ENCODE assay signal across 24 cellular contexts in genomic region chrX:22171287-22172060, GRCh38.
DNase-seq lines count a peak whose midpoint lies in the region; ATAC-seq and TF ChIP-seq lines count a peak whose summit lies in the region.
"Had no signal": no experiment of that assay in that cellular context is flagged by ENCODE, and none has a peak within 500 bp of the region (broad histone marks: within the 10 kb centered on the region; RNA-seq: fewer than 3 reads in every experiment).

No MANE protein-coding gene starts in this region.

- no peaks in the 10 kb centered on the region for H3K9me2 ChIP-seq in GM23338 (ENCODE audit: insufficient read depth)

- no peaks in the 10 kb centered on the region for H3K27me3 Mint-ChIP-seq in GM23338 (ENCODE audit: insufficient read depth, low read depth, poor library complexity)
- H3K27me3 Mint-ChIP-seq: activated B cell treated with CpG ODN at 0.5 μM for 24 hours had no signal

- TF ChIP-seq CTCF in A673 (conservative IDR thresholded peaks at IDR 0.05; ENCODE audit: low read depth, low read length): no peak
- no peak for TF ChIP-seq CTCF in GM23338 (conservative IDR thresholded peaks at IDR 0.05; ENCODE audit: low read depth in 2 of 2)
- no peak for TF ChIP-seq CTCF in epithelial cell of esophagus (IDR thresholded peaks at IDR 0.05; ENCODE audit: insufficient read depth, low read depth, low read length, missing control alignments)

- H2AFZ ChIP-seq in GM23338: no peak overlapping the region
- H2AFZ ChIP-seq: parathyroid adenoma had no signal

- no peak overlapping the region for H3K4me3 Mint-ChIP-seq in GM23338
- H3K4me3 Mint-ChIP-seq: activated B cell treated with CpG ODN at 0.5 μM for 24 hours; activated T-cell treated with anti-CD3 and anti-CD28 coated beads, Interleukin-2, amount 50 U/mL, for 24 hours; natural killer cell; T-helper 2 cell treated with Interferon-gamma antibody and Interleukin-4, amounts not matched to agents 5 μg/mL and 100 μg/mL, for 36 hours had no signal

- H3K9me3 Mint-ChIP-seq in GM23338: no peaks in the 10 kb centered on the region
- H3K9me3 Mint-ChIP-seq: activated B cell treated with CpG ODN at 0.5 μM for 24 hours; activated T-cell treated with anti-CD3 and anti-CD28 coated beads, Interleukin-2, amount 50 U/mL, for 24 hours; T-helper 2 cell treated with Interferon-gamma antibody and Interleukin-4, amounts not matched to agents 5 μg/mL and 100 μg/mL, for 36 hours had no signal

- H3K36me3 Mint-ChIP-seq in GM23338 (ENCODE audit: low read depth): no peaks in the 10 kb centered on the region
- H3K36me3 Mint-ChIP-seq: natural killer cell had no signal

- no peaks in the 10 kb centered on the region for H3F3A ChIP-seq in GM23338 (replicated peaks; ENCODE audit: low read depth)

- H3K27me3 ChIP-seq in A673 (replicated peaks; ENCODE audit: insufficient read depth, low read depth, low read length, poor library complexity): no peaks in the 10 kb centered on the region
- H3K27me3 ChIP-seq in GM23338 (ENCODE audit: insufficient read depth): no peaks in the 10 kb centered on the region
- H3K27me3 ChIP-seq: right lobe of liver had no signal

- H3K4me1 Mint-ChIP-seq in GM23338: peaks cover 3% of the 10 kb centered on the region; the same call in 1 of the 3 replicates
- H3K4me1 Mint-ChIP-seq: activated B cell treated with CpG ODN at 0.5 μM for 24 hours, natural killer cell had no signal

- DNase-seq in A673 (ENCODE audit: low spot score): peak; percentile 18
- peak; percentile 10 for DNase-seq in GM23338 (ENCODE audit: low spot score)
- DNase-seq in NCI-H82 (lab: John Stamatoyannopoulos, UW): peak; percentile 93
- DNase-seq in epithelial cell of esophagus (ENCODE audit: low read depth): peak; percentile 56
- DNase-seq in stimulated activated CD4-positive, alpha-beta T cell treated with anti-CD3 and anti-CD28 coated beads, Interleukin-2, amount 100 ng/mL, for 48 hours: no peak
- DNase-seq in kidney tubule cell (ENCODE audit: low spot score): no peak
- no peak for DNase-seq in stimulated activated CD4-positive, alpha-beta T cell treated with anti-CD3 and anti-CD28 coated beads, Interleukin-4, amount 100 ng/mL, for 1 hour
- DNase-seq: activated B cell treated with CpG ODN at 0.5 μM for 24 hours; activated naive CD4-positive, alpha-beta T cell; activated T-cell treated with anti-CD3 and anti-CD28 coated beads, Interleukin-2, amount 50 U/mL, for 24 hours; Calu3; EL; HCEC 1CT; left cardiac atrium; midbrain; natural killer cell; NCI-H1436 treated with DMSO at 0.1 percent for 48 hours; NCI-H446 treated with DMSO at 0.1 percent for 48 hours; right lobe of liver; stimulated activated CD8-positive, alpha-beta memory T cell treated with anti-CD3 and anti-CD28 coated beads, Interleukin-4, amount 100 ng/mL, for 48 hours had no signal

- no peak overlapping the region for H3K4me2 ChIP-seq in GM23338

- no peaks in the 10 kb centered on the region for H3K9me3 ChIP-seq in A673 (ENCODE audit: low read depth, low read length, poor library complexity, severe bottlenecking)
- H3K9me3 ChIP-seq: right lobe of liver had no signal

- H3K4me1 ChIP-seq in A673 (ENCODE audit: insufficient read depth, low read length, poor library complexity, severe bottlenecking): no peaks in the 10 kb centered on the region
- H3K4me1 ChIP-seq in GM23338 (ENCODE audit: insufficient read depth): no peaks in the 10 kb centered on the region
- H3K4me1 ChIP-seq: parathyroid adenoma, right lobe of liver had no signal

- no peaks in the 10 kb centered on the region for H3K79me2 ChIP-seq in GM23338 (replicated peaks; ENCODE audit: insufficient read depth)
- H3K79me2 ChIP-seq: parathyroid adenoma had no signal

- H3K27ac ChIP-seq in A673 (ENCODE audit: low read depth, low read length, poor library complexity, severe bottlenecking): no peak overlapping the region
- no peak overlapping the region for H3K27ac ChIP-seq in GM23338 (ENCODE audit: low read depth)
- H3K27ac ChIP-seq: C4-2B, parathyroid adenoma, right lobe of liver had no signal

- BruUV-seq in A673 (replicated peaks; lab: Mats Ljungman, UMichigan): no TSS peak

- CTCF ChIA-PET in A673 (lab: Charles Lee): no interaction called here

- intact Hi-C loops in A673 (cut with micrococcal nuclease; ENCODE audit: unreplicated experiment): no loop called here

- H3K36me3 ChIP-seq in A673 (ENCODE audit: insufficient read depth, low read length, poor library complexity, severe bottlenecking) (no peaks in the 10 kb centered on the region), GM23338 (ENCODE audit: insufficient read depth) (no peaks in the 10 kb centered on the region)
- H3K36me3 ChIP-seq: right lobe of liver had no signal

- no peaks in the 10 kb centered on the region for H4K20me1 ChIP-seq in GM23338 (replicated peaks; ENCODE audit: insufficient read depth)

- no peak overlapping the region for H3K27ac Mint-ChIP-seq in GM23338
- H3K27ac Mint-ChIP-seq: activated B cell treated with CpG ODN at 0.5 μM for 24 hours; activated T-cell treated with anti-CD3 and anti-CD28 coated beads, Interleukin-2, amount 50 U/mL, for 24 hours; natural killer cell; T-helper 2 cell treated with Interferon-gamma antibody and Interleukin-4, amounts not matched to agents 5 μg/mL and 100 μg/mL, for 36 hours had no signal

- ATAC-seq in GM23338: no peak
- ATAC-seq in activated CD4-positive, CD25-positive, alpha-beta regulatory T cell treated with anti-CD3 and anti-CD28 coated beads, Interleukin-2, amount 50 U/mL, for 24 hours: no peak
- ATAC-seq: left cardiac atrium, natural killer cell, right lobe of liver had no signal

- no peak overlapping the region for H3K4me3 ChIP-seq in A673 (ENCODE audit: low read depth, low read length, poor library complexity, severe bottlenecking)
- H3K4me3 ChIP-seq in GM23338: no peak overlapping the region
- H3K4me3 ChIP-seq in epithelial cell of esophagus (ENCODE audit: low read length): no peak overlapping the region
- H3K4me3 ChIP-seq: right lobe of liver had no signal

- POLR2A ChIA-PET in A673 (lab: Charles Lee; ENCODE audit: low non-redundant PET): no interaction called here

TF ChIP-seq in GM23338, 12 proteins besides CTCF, POLR2A, EP300 and RAD21:
- TF ChIP-seq ZNF114 (CRISPR knock-in tag; IDR thresholded peaks at IDR 0.05) (no peak), REST (IDR thresholded peaks at IDR 0.05; ENCODE audit: unreplicated experiment) (no peak)

Comparison
In these comparisons a context has a peak if more than half of its experiments do, and no peak if none do; other contexts are left out.
1. DNase-seq: peak in A673 (single experiment), GM23338 (single experiment), NCI-H82 (single experiment) and epithelial cell of esophagus (single experiment); none in stimulated activated CD4-positive, alpha-beta T cell treated with anti-CD3 and anti-CD28 coated beads, Interleukin-2, amount 100 ng/mL, for 48 hours (0 of 2), kidney tubule cell (single experiment) and stimulated activated CD4-positive, alpha-beta T cell treated with anti-CD3 and anti-CD28 coated beads, Interleukin-4, amount 100 ng/mL, for 1 hour (single experiment).